8 cellular contexts compared by ENCODE assay signal in the genomic region with DNA sequence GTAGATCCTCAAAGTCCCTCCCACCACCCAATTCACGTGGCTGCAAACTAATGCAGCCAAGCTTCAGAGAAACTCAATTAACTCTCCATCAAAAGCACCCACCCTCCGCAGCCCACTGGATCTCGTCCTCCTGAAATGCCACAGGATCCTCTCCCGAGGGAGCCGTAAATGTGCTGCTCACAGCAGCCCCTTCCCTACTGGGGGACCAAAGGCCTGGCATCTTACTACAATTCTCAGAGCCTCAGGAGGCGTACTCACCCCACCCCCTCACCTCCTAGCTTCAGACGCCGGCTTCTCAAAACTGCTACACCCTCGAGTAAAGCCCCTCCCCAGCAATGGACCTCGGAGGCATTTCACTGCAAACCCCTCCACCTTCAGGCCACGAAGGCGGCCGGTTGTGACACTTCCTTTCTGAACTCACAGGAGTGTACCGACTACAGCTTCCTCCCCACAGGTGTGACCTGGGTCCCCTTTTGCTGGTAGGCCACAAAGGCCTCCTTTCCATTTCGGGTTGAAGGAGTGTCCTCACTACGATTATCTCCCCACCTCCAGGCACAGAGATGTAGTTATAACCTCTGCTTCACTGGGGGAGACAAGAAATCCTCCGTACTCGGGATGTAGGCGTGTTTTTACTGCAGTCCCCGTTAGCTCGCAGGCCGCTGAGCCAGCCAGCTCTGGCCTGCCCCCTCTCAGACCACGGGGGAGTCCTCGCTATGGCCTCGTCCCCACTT. TPM values are rescaled to one million over a fixed set of nuclear protein-coding genes. Genes with fewer than 3 reads are reported as not detected.
DNase-seq lines count a peak whose midpoint lies in the region; ATAC-seq and TF ChIP-seq lines count a peak whose summit lies in the region.

No MANE protein-coding gene starts in this region.

- ATAC-seq in CD8-positive, alpha-beta T cell, result peak; percentile 54
- ATAC-seq in GM19397 (IDR thresholded peaks at IDR 0.05; ENCODE audit: unreplicated experiment) (peak; percentile 37), HG03521 (IDR thresholded peaks at IDR 0.05; ENCODE audit: unreplicated experiment) (peak; percentile 24)

- H3K36me3 ChIP-seq in CD8-positive, alpha-beta T cell (ENCODE audit: insufficient read depth, low read length), result no peaks in the 10 kb centered on the region
- H3K36me3 ChIP-seq in parathyroid adenoma (ENCODE audit: control insufficient read depth, insufficient read depth, low read length) (no peaks in the 10 kb centered on the region), tibial nerve (peaks cover 0 to 16% (median 5%) of the 10 kb centered on the region in 3 donors)

- H3K27ac Mint-ChIP-seq in CD8-positive, alpha-beta T cell, result peak overlapping the region; percentile 98

- no peaks in the 10 kb centered on the region for H3K27me3 Mint-ChIP-seq in CD8-positive, alpha-beta T cell (ENCODE audit: low read depth)

- POLR2A ChIA-PET in CD8-positive, alpha-beta T cell (lab: Charles Lee), result interaction anchor here (0.7 to 3.4 kb wide), 17 partner anchors 8 to 386 kb away, joined by 3 to 29 read pairs (median 4); partner anchors contain the start of genes CEP250, ERGIC3, MMP24OS and NFS1

- no peaks in the 10 kb centered on the region for H3K9me3 Mint-ChIP-seq in CD8-positive, alpha-beta T cell

- H3K27me3 ChIP-seq in CD8-positive, alpha-beta T cell (ENCODE audit: insufficient read depth, low read length), result no peaks in the 10 kb centered on the region
- H3K27me3 ChIP-seq in parathyroid adenoma (ENCODE audit: control insufficient read depth, insufficient read depth, low read length) (no peaks in the 10 kb centered on the region), tibial nerve (no peaks in the 10 kb centered on the region)

- H3K79me2 ChIP-seq in parathyroid adenoma, result peaks cover 57% of the 10 kb centered on the region

- H3K27ac ChIP-seq in CD8-positive, alpha-beta T cell (ENCODE audit: low read depth, low read length), result peak overlapping the region; percentile 95
- H3K27ac ChIP-seq in parathyroid adenoma (peak overlapping the region; percentile 89), tibial nerve (peak overlapping the region; percentile 97 to 99 (median 98))

- peak overlapping the region; percentile 87 for H3K4me3 ChIP-seq in CD8-positive, alpha-beta T cell (ENCODE audit: low read depth, low read length)
- H3K4me3 ChIP-seq in parathyroid adenoma (ENCODE audit: low read depth, low read length), result peak overlapping the region; percentile 88
- peak overlapping the region; percentile 69 to 90 (median 78) for H3K4me3 ChIP-seq in tibial nerve

- H3K4me3 Mint-ChIP-seq in CD8-positive, alpha-beta T cell, result peak overlapping the region; percentile 87

- DNase-seq in CD8-positive, alpha-beta T cell, result peak; percentile 41 to 81 (median 62)
- DNase-seq in RPMI7951 (ENCODE audit: low read depth) (peak; percentile 21), activated gamma-delta T cell (lab: John Stamatoyannopoulos, UW) (peak; percentile 11), germinal center (ENCODE audit: low spot score) (peak; percentile 75), tibial nerve (ENCODE audit: low spot score in 2 of 2) (peak in 1 of 2 donors; percentile 19)

- H3K9me3 ChIP-seq in CD8-positive, alpha-beta T cell (ENCODE audit: low read length), result no peaks in the 10 kb centered on the region
- H3K9me3 ChIP-seq in parathyroid adenoma (ENCODE audit: control insufficient read depth, low read length) (no peaks in the 10 kb centered on the region), tibial nerve (no peaks in the 10 kb centered on the region)

- TF ChIP-seq CTCF in CD8-positive, alpha-beta T cell (IDR thresholded peaks at IDR 0.05), result no peak
- TF ChIP-seq CTCF in parathyroid adenoma (IDR thresholded peaks at IDR 0.05) (no peak), tibial nerve (IDR thresholded peaks at IDR 0.05) (peak in 1 of 5 experiments; percentile 0)

- H2AFZ ChIP-seq in parathyroid adenoma, result peak overlapping the region; percentile 90

- 0 to 2% methylated on average over 23 of the region's 25 CpGs for WGBS in tibial nerve, 2 donors

- CTCF ChIA-PET in CD8-positive, alpha-beta T cell (lab: Charles Lee), result interaction anchor here (0.9 to 1.5 kb wide), 7 partner anchors 13 to 290 kb away, joined by 3 to 6 read pairs (median 3); partner anchors contain the start of genes RBM39 and SCAND1

- peak in 1 of 2 donors; percentile 35 for TF ChIP-seq POLR2A in tibial nerve (IDR thresholded peaks at IDR 0.05)

- peaks cover 34% of the 10 kb centered on the region for H3K4me1 ChIP-seq in CD8-positive, alpha-beta T cell (ENCODE audit: insufficient read depth, low read length)
- H3K4me1 ChIP-seq in parathyroid adenoma, result peaks cover 18% of the 10 kb centered on the region
- H3K4me1 ChIP-seq in tibial nerve, result peaks cover 0 to 49% (median 41%) of the 10 kb centered on the region in 4 donors

- intact Hi-C loops in CD8-positive, alpha-beta T cell (cut with DNase I, micrococcal nuclease), result loop anchor here (1.0 to 10.0 kb wide), 9 partner anchors 35 to 801 kb away; partner anchors contain the start of genes NFS1 (in 2 of the 2), RBM39 (in 2 of the 2), ROMO1 (in 2 of the 2) and CEP250 (in 1 of the 2)

- no peak for TF ChIP-seq EP300 in tibial nerve (IDR thresholded peaks at IDR 0.05)

- H3K36me3 Mint-ChIP-seq in CD8-positive, alpha-beta T cell, result peaks cover 24% of the 10 kb centered on the region

- H3K4me1 Mint-ChIP-seq in CD8-positive, alpha-beta T cell (ENCODE audit: low read depth), result peaks cover 49% of the 10 kb centered on the region

- H3K9ac ChIP-seq in parathyroid adenoma, result peak overlapping the region; percentile 87

- peak overlapping the region; percentile 72 for H3K4me2 ChIP-seq in parathyroid adenoma (ENCODE audit: low read length)

RNA-seq across cellular contexts. Expression of gene CPNE1, which starts 0.7 kb away (rescaled TPM):
- total RNA-seq in CD8-positive, alpha-beta T cell, result 100 to 1,000 TPM; 124 to 129 TPM
- total RNA-seq in RPMI7951 (2014; rRNA removed; shearing (Covaris generic)), result 301 and 408 TPM in 2 replicates
- total RNA-seq in tibial nerve, result 100 to 1,000 TPM; 116 to 151 (median 144) TPM

RNA-seq across cellular contexts. Expression of gene RBM12, which starts 0.7 kb away (rescaled TPM):
- total RNA-seq in CD8-positive, alpha-beta T cell, result 100 to 1,000 TPM in 1 of 2 experiments, 10 to 100 TPM in 1; 97.4 to 102 TPM
- 33.8 and 41.9 TPM in 2 replicates for total RNA-seq in RPMI7951 (2014; rRNA removed; shearing (Covaris generic))
- 10 to 100 TPM; 24.9 to 35.0 (median 30.8) TPM for total RNA-seq in tibial nerve

RNA-seq across cellular contexts. Expression of gene NFS1, which starts 35.2 kb away (rescaled TPM):
- 10 to 100 TPM; 10.7 to 13.1 TPM for total RNA-seq in CD8-positive, alpha-beta T cell
- 42.8 and 53.4 TPM in 2 replicates for total RNA-seq in RPMI7951 (2014; rRNA removed; shearing (Covaris generic))
- total RNA-seq in tibial nerve, result 10 to 100 TPM; 17.7 to 64.1 (median 34.5) TPM

RNA-seq across cellular contexts. Expression of gene ROMO1, which starts 35.2 kb away (rescaled TPM):
- 10 to 100 TPM; 39.2 to 43.8 TPM for total RNA-seq in CD8-positive, alpha-beta T cell
- total RNA-seq in RPMI7951 (2014; rRNA removed; shearing (Covaris generic)), result 624 and 862 TPM in 2 replicates
- 100 to 1,000 TPM; 237 to 447 (median 320) TPM for total RNA-seq in tibial nerve

RNA-seq across cellular contexts. Expression of gene SPAG4, which starts 48.3 kb away (rescaled TPM):
- total RNA-seq in CD8-positive, alpha-beta T cell, result 10 to 100 TPM; 18.9 to 19.7 TPM
- total RNA-seq in RPMI7951 (2014; rRNA removed; shearing (Covaris generic)), result 24.9 and 38.5 TPM in 2 replicates
- 1 to 10 TPM; 1.3 to 5.7 (median 2.6) TPM for total RNA-seq in tibial nerve
